ENCODE assay signal across 8 cellular contexts in genomic region chr4:128553665-128554515, GRCh38.
DNase-seq lines count a peak whose midpoint lies in the region; ATAC-seq and TF ChIP-seq lines count a peak whose summit lies in the region.

No MANE protein-coding gene starts in this region.

- no peaks in the 10 kb centered on the region for H3K9me3 Mint-ChIP-seq in activated CD4-positive, alpha-beta T cell treated with anti-CD3 and anti-CD28 coated beads, Interleukin-2, amount 10 ng/mL, durations not matched to agents 24 days and 14 days
- H3K9me3 Mint-ChIP-seq in stimulated activated naive B cell treated with anti-CD40 and anti-IgM and Interleukin-4, amounts not matched to agents 10 μg/mL and 1 μg/mL and 100 μg/mL, for 72 hours, result peaks cover 2 to 4% of the 10 kb centered on the region in 2 donors

- TF ChIP-seq CTCF in right atrium auricular region (IDR thresholded peaks at IDR 0.05), result no peak

- peak overlapping the region; percentile 39 to 55 for H3K4me3 ChIP-seq in right atrium auricular region

- H3K36me3 ChIP-seq in right atrium auricular region, result no peaks in the 10 kb centered on the region

- H3K4me3 Mint-ChIP-seq in activated CD4-positive, alpha-beta T cell treated with anti-CD3 and anti-CD28 coated beads, Interleukin-2, amount 10 ng/mL, durations not matched to agents 24 days and 14 days, result peak overlapping the region; percentile 92
- H3K4me3 Mint-ChIP-seq in T-helper 17 cell, result peak overlapping the region; percentile 91
- peak overlapping the region; percentile 81 to 90 for H3K4me3 Mint-ChIP-seq in stimulated activated naive B cell treated with anti-CD40 and anti-IgM and Interleukin-4, amounts not matched to agents 10 μg/mL and 1 μg/mL and 100 μg/mL, for 72 hours

- H3K27me3 Mint-ChIP-seq in activated CD4-positive, alpha-beta T cell treated with anti-CD3 and anti-CD28 coated beads, Interleukin-2, amount 10 ng/mL, durations not matched to agents 24 days and 14 days, result peaks cover 36% of the 10 kb centered on the region
- H3K27me3 Mint-ChIP-seq in T-helper 17 cell, result peaks cover 20% of the 10 kb centered on the region
- peaks cover 12 to 22% of the 10 kb centered on the region in 2 donors for H3K27me3 Mint-ChIP-seq in stimulated activated naive B cell treated with anti-CD40 and anti-IgM and Interleukin-4, amounts not matched to agents 10 μg/mL and 1 μg/mL and 100 μg/mL, for 72 hours

- peaks cover 12% of the 10 kb centered on the region for H3K4me1 Mint-ChIP-seq in activated CD4-positive, alpha-beta T cell treated with anti-CD3 and anti-CD28 coated beads, Interleukin-2, amount 10 ng/mL, durations not matched to agents 24 days and 14 days
- peaks cover 15% of the 10 kb centered on the region for H3K4me1 Mint-ChIP-seq in T-helper 17 cell
- H3K4me1 Mint-ChIP-seq in stimulated activated naive B cell treated with anti-CD40 and anti-IgM and Interleukin-4, amounts not matched to agents 10 μg/mL and 1 μg/mL and 100 μg/mL, for 72 hours, result peaks cover 7 to 11% of the 10 kb centered on the region in 2 donors

- ATAC-seq in T-helper 17 cell (no peak), HG02870 (IDR thresholded peaks at IDR 0.05; ENCODE audit: unreplicated experiment) (no peak), HG03045 (IDR thresholded peaks at IDR 0.05; ENCODE audit: unreplicated experiment) (no peak)
- ATAC-seq in stimulated activated naive B cell treated with anti-CD40 and anti-IgM and Interleukin-4, amounts not matched to agents 10 μg/mL and 1 μg/mL and 100 μg/mL, for 72 hours (replicated peaks), result no peak

- no peaks in the 10 kb centered on the region for H3K27me3 ChIP-seq in right atrium auricular region

- peaks cover 0 to 15% of the 10 kb centered on the region in 2 donors for H3K4me1 ChIP-seq in right atrium auricular region

- H3K9me3 ChIP-seq in T-helper 17 cell (ENCODE audit: control insufficient read depth, low read length, poor library complexity, severe bottlenecking), result no peaks in the 10 kb centered on the region
- no peaks in the 10 kb centered on the region for H3K9me3 ChIP-seq in right atrium auricular region

- no peaks in the 10 kb centered on the region for H3K36me3 Mint-ChIP-seq in activated CD4-positive, alpha-beta T cell treated with anti-CD3 and anti-CD28 coated beads, Interleukin-2, amount 10 ng/mL, durations not matched to agents 24 days and 14 days (ENCODE audit: low read depth)
- H3K36me3 Mint-ChIP-seq in T-helper 17 cell (ENCODE audit: low read depth), result peaks cover 2% of the 10 kb centered on the region
- H3K36me3 Mint-ChIP-seq in stimulated activated naive B cell treated with anti-CD40 and anti-IgM and Interleukin-4, amounts not matched to agents 10 μg/mL and 1 μg/mL and 100 μg/mL, for 72 hours, result no peaks in the 10 kb centered on the region

- DNase-seq in activated CD4-positive, alpha-beta T cell treated with anti-CD3 and anti-CD28 coated beads, Interleukin-2, amount 10 ng/mL, durations not matched to agents 24 days and 14 days, result no peak
- no peak for DNase-seq in activated CD4-positive, alpha-beta T cell treated with anti-CD3 and anti-CD28 coated beads, Interleukin-2, amount 50 U/mL, for 1 hour
- DNase-seq in T-helper 17 cell (no peak), right atrium auricular region (ENCODE audit: low spot score) (no peak), KG1 (lab: John Stamatoyannopoulos, UW) (no peak)
- DNase-seq in stimulated activated naive B cell treated with anti-CD40 and anti-IgM and Interleukin-4, amounts not matched to agents 10 μg/mL and 1 μg/mL and 100 μg/mL, for 72 hours, result no peak

- peak overlapping the region; percentile 84 to 88 for H3K27ac ChIP-seq in right atrium auricular region

- peak overlapping the region; percentile 85 for H3K27ac Mint-ChIP-seq in activated CD4-positive, alpha-beta T cell treated with anti-CD3 and anti-CD28 coated beads, Interleukin-2, amount 10 ng/mL, durations not matched to agents 24 days and 14 days
- H3K27ac Mint-ChIP-seq in T-helper 17 cell, result peak overlapping the region; percentile 97
- H3K27ac Mint-ChIP-seq in stimulated activated naive B cell treated with anti-CD40 and anti-IgM and Interleukin-4, amounts not matched to agents 10 μg/mL and 1 μg/mL and 100 μg/mL, for 72 hours, result no peak overlapping the region

- intact Hi-C loops in activated CD4-positive, alpha-beta T cell treated with anti-CD3 and anti-CD28 coated beads, Interleukin-2, amount 10 ng/mL, durations not matched to agents 24 days and 14 days (cut with micrococcal nuclease), result loop anchor here (2.0 to 10.0 kb wide), 3 partner anchors 41 to 359 kb away; no protein-coding TSS in a partner anchor
